In genomic region chr17:77247048-77247541, GRCh38 we compare ENCODE assay signal across 8 cellular contexts.
DNase-seq lines count a peak whose midpoint lies in the region; ATAC-seq lines count a peak whose summit lies in the region.

No MANE protein-coding gene starts in this region.

- H3K4me1 ChIP-seq in BLaER1: peaks cover 34% of the 10 kb centered on the region

- H3K9ac ChIP-seq in BLaER1 (0 out of 2 replicates have a peak overlapping the region, but pooled peaks have one; percentile 32), SK-N-MC (ENCODE audit: insufficient read length) (no peak overlapping the region)

- H4K20me1 ChIP-seq in BLaER1: no peaks in the 10 kb centered on the region

- H3K4me2 ChIP-seq in BLaER1: peak overlapping the region; percentile 98

- DNase-seq in MV-4-11 (lab: John Stamatoyannopoulos, UW) (peak; percentile 36), SK-N-MC (ENCODE audit: low read depth, low spot score) (no peak), globus pallidus (ENCODE audit: low spot score) (peak; percentile 69), nucleus accumbens (lab: John Stamatoyannopoulos, UW) (peak in 52 of 56 donors; percentile 15 to 89 (median 60)), substantia nigra (lab: John Stamatoyannopoulos, UW) (peak in 46 of 49 donors; percentile 22 to 90 (median 64))
- DNase-seq in activated naive CD4-positive, alpha-beta T cell treated with Interleukin-2 at 50 U/mL for 16 hours: peak; percentile 91

- H3K27ac ChIP-seq in BLaER1 (no peak overlapping the region), SK-N-MC (no peak overlapping the region), substantia nigra (ENCODE audit: low read depth, low read length, poor library complexity, severe bottlenecking) (peak overlapping the region; percentile 63)

- peak overlapping the region; percentile 65 for H3K4me3 ChIP-seq in BLaER1
- peak overlapping the region; percentile 77 for H3K4me3 ChIP-seq in SK-N-MC

- no peaks in the 10 kb centered on the region for H3K27me3 ChIP-seq in BLaER1

- ATAC-seq in GM21528 (IDR thresholded peaks at IDR 0.05; ENCODE audit: low FRiP score, unreplicated experiment): peak; percentile 55

- no peaks in the 10 kb centered on the region for H3K36me3 ChIP-seq in BLaER1
- no peaks in the 10 kb centered on the region for H3K36me3 ChIP-seq in SK-N-MC (ENCODE audit: insufficient read depth, low read length)

- no peaks in the 10 kb centered on the region for H3K9me3 ChIP-seq in BLaER1
- no peaks in the 10 kb centered on the region for H3K9me3 ChIP-seq in SK-N-MC (ENCODE audit: low read depth, low read length)
